In genomic region chr2:219384083-219384713, GRCh38 we compare ENCODE assay signal across 19 cellular contexts. TPM values are rescaled to one million over a fixed set of nuclear protein-coding genes. Genes with fewer than 3 reads are reported as not detected.
"Had no signal": no experiment of that assay in that cellular context is flagged by ENCODE, and none has a peak within 500 bp of the region (broad histone marks: within the 10 kb centered on the region; RNA-seq: fewer than 3 reads in every experiment).

No MANE protein-coding gene starts in this region.

- H3K27ac Mint-ChIP-seq: activated CD4-positive, alpha-beta T cell treated with anti-CD3 and anti-CD28 coated beads, Interleukin-2, amount 10 ng/mL, durations not matched to agents 7 days and 5 days; activated naive CD8-positive, alpha-beta T cell had no signal

- H3K27me3 ChIP-seq: suprapubic skin had no signal

- H3K9me3 Mint-ChIP-seq: activated B cell treated with CpG ODN at 0.5 μM for 24 hours; activated CD4-positive, alpha-beta T cell treated with anti-CD3 and anti-CD28 coated beads, Interleukin-2, amount 10 ng/mL, durations not matched to agents 7 days and 5 days; natural killer cell; T-cell had no signal

- DNase-seq: activated B cell treated with CpG ODN at 0.5 μM for 24 hours; activated CD4-positive, alpha-beta T cell treated with anti-CD3 and anti-CD28 coated beads, Interleukin-2, amount 10 ng/mL, durations not matched to agents 7 days and 5 days; activated CD8-positive, alpha-beta memory T cell treated with anti-CD3 and anti-CD28 coated beads for 24 hours; activated T-cell treated with anti-CD3 and anti-CD28 coated beads for 4 hours; anterior cingulate cortex; dermis blood vessel endothelial cell; hippocampal formation; left colon; natural killer cell; psoas muscle; stimulated activated CD4-positive, alpha-beta T cell treated with anti-CD3 and anti-CD28 coated beads, Interleukin-12 subunit alpha, Interleukin-12 subunit beta, amount 100 ng/mL, for 4 hours; stimulated activated naive CD8-positive, alpha-beta T cell treated with anti-CD3 and anti-CD28 coated beads, Interleukin-15, Interleukin-2, amounts not matched to agents 100 U/mL and 50 U/mL, for 24 hours; T-cell had no signal

- H3K27ac ChIP-seq: psoas muscle, suprapubic skin had no signal

- H3K4me3 Mint-ChIP-seq: activated CD4-positive, alpha-beta T cell treated with anti-CD3 and anti-CD28 coated beads, Interleukin-2, amount 10 ng/mL, durations not matched to agents 7 days and 5 days had no signal

- ATAC-seq: left colon; natural killer cell; psoas muscle; stimulated activated naive CD8-positive, alpha-beta T cell treated with anti-CD3 and anti-CD28 coated beads, Interleukin-15, Interleukin-2, amounts not matched to agents 100 U/mL and 50 U/mL, for 24 hours; T-cell had no signal

- H3K4me3 ChIP-seq: psoas muscle, suprapubic skin had no signal

- H3K9me3 ChIP-seq: psoas muscle, suprapubic skin had no signal

- H3K27me3 Mint-ChIP-seq: activated B cell treated with CpG ODN at 0.5 μM for 24 hours; activated CD4-positive, alpha-beta T cell treated with anti-CD3 and anti-CD28 coated beads, Interleukin-2, amount 10 ng/mL, durations not matched to agents 7 days and 5 days; activated naive CD8-positive, alpha-beta T cell; T-cell had no signal

RNA-seq across cellular contexts. Expression of gene DES, which starts 34.0 kb away (rescaled TPM):
- total RNA-seq: activated B cell treated with CpG ODN at 0.5 μM for 24 hours; activated CD4-positive, alpha-beta T cell treated with anti-CD3 and anti-CD28 coated beads, Interleukin-2, amount 10 ng/mL, durations not matched to agents 7 days and 5 days; dermis blood vessel endothelial cell; natural killer cell had no signal

RNA-seq across cellular contexts. Expression of gene RESP18, which starts 51.7 kb away (rescaled TPM):
- total RNA-seq: activated B cell treated with CpG ODN at 0.5 μM for 24 hours; activated CD4-positive, alpha-beta T cell treated with anti-CD3 and anti-CD28 coated beads, Interleukin-2, amount 10 ng/mL, durations not matched to agents 7 days and 5 days; dermis blood vessel endothelial cell; left colon; mucosa of gallbladder; natural killer cell; osteoblast; psoas muscle; suprapubic skin; T-cell; ureter had no signal
- polyA plus RNA-seq: esophagus, psoas muscle had no signal
